In the genomic region with DNA sequence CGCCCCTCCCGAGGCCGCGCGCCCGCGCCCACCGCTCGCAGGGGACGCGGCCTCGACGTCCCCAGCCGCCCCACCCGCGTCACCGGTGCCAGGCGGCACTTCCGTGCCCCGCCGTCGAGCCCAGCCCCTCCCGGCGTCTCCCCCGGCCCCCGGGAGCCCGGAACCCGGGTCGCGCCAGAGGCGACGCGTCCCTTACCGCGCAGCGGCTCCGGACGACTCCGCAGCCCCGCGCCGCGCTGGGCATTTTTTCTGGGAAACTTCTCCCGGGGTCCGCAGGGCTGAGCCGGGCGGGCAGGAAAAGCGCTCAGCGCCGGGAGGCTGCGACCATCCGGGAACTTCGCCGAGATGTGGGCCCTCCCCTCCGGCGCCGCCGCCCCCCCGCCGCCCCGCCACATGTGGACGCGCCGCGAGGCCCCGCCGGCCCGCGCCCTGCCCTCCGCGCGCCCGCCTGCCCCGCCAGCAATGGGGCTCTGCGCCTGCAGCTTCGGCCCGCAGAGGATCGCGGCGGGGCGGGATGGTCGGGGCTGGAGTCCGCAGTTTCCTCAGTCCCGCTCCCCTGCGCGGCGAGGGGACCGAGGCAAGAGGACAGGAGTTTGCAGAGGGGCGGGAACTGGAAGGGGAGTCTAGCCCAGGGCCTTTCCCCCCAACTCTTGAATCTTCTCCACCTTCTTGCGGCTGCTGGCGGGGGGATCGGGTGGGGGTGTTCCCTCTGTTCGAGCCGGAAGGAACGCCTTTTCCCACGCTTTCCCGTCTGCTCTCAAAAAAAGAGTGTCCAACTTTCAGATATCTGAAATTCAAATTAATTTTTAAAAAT, we compare ENCODE assay signal across 8 cellular contexts.
DNase-seq lines count a peak whose midpoint lies in the region; ATAC-seq, FAIRE-seq and TF ChIP-seq lines count a peak whose summit lies in the region.

No MANE protein-coding gene starts in this region.

- no peaks in the 10 kb centered on the region for H3K9me3 Mint-ChIP-seq in astrocyte (ENCODE audit: unreplicated experiment)

- peaks cover 5 to 17% (median 17%) of the 10 kb centered on the region in 10 experiments; a peak in 14 of 20 replicates for H3K4me1 ChIP-seq in BLaER1 treated with 17β-estradiol and CSF1 and Interleukin-3, amounts not matched to agents 10 nM and 100 nM
- H3K4me1 ChIP-seq in astrocyte (ENCODE audit: insufficient read depth, low read length): peaks cover 10% of the 10 kb centered on the region

- peak overlapping the region; percentile 92 for H2AFZ ChIP-seq in astrocyte (ENCODE audit: low read depth, low read length)

- peak; percentile 54 for ATAC-seq in HG03442 (IDR thresholded peaks at IDR 0.05; ENCODE audit: unreplicated experiment)

- peak overlapping the region; percentile 65 to 78 (median 72) for H3K4me3 ChIP-seq in BLaER1 treated with 17β-estradiol and CSF1 and Interleukin-3, amounts not matched to agents 10 nM and 100 nM
- H3K4me3 ChIP-seq in astrocyte (ENCODE audit: insufficient read depth, low read depth, low read length): peak overlapping the region; percentile 90
- peak overlapping the region; percentile 67 for H3K4me3 ChIP-seq in retinal pigment epithelial cell (ENCODE audit: low read length)

- no peaks in the 10 kb centered on the region for H3K27me3 Mint-ChIP-seq in astrocyte (ENCODE audit: low read depth, unreplicated experiment)

- DNase-seq in GM19238 (ENCODE audit: insufficient read length, low spot score): peak; percentile 63
- DNase-seq in T-helper 2 cell: peak; percentile 36 to 74 (median 53)
- DNase-seq in astrocyte (ENCODE audit: low read depth): no peak
- peak in 49 of 51 donors; percentile 14 to 84 (median 58) for DNase-seq in hypothalamus (lab: John Stamatoyannopoulos, UW)
- DNase-seq in retinal pigment epithelial cell (ENCODE audit: low read depth): no peak
- DNase-seq in NCI-H2107 treated with DMSO at 0.1 percent for 48 hours (lab: John Stamatoyannopoulos, UW; ENCODE audit: unreplicated experiment): no peak

- H3K4me3 Mint-ChIP-seq in astrocyte (ENCODE audit: unreplicated experiment): peak overlapping the region; percentile 87

- peak overlapping the region in 10 of 11 experiments; percentile 4 to 44 (median 36); a peak in 15 of 22 replicates for H3K27ac ChIP-seq in BLaER1 treated with 17β-estradiol and CSF1 and Interleukin-3, amounts not matched to agents 10 nM and 100 nM
- peak overlapping the region; percentile 46 for H3K27ac ChIP-seq in astrocyte (ENCODE audit: low read depth, low read length)

- peaks cover 39% of the 10 kb centered on the region for H3K79me2 ChIP-seq in astrocyte (ENCODE audit: insufficient read depth, low read length)

- peaks cover 3% of the 10 kb centered on the region for H3K36me3 Mint-ChIP-seq in astrocyte (ENCODE audit: low read depth, unreplicated experiment)

- FAIRE-seq in astrocyte (lab: Jason Lieb, UNC): no peak

- H3K9me3 ChIP-seq in BLaER1 treated with 17β-estradiol and CSF1 and Interleukin-3, amounts not matched to agents 10 nM and 100 nM (replicated peaks in 1 of 11): no peaks in the 10 kb centered on the region
- no peaks in the 10 kb centered on the region for H3K9me3 ChIP-seq in astrocyte (ENCODE audit: insufficient read depth, low read depth, low read length)

- peak overlapping the region; percentile 64 to 80 (median 73) for H3K9ac ChIP-seq in BLaER1 treated with 17β-estradiol and CSF1 and Interleukin-3, amounts not matched to agents 10 nM and 100 nM
- peak overlapping the region; percentile 88 for H3K9ac ChIP-seq in astrocyte (ENCODE audit: low read length)

- peaks cover 5% of the 10 kb centered on the region for H3K4me1 Mint-ChIP-seq in astrocyte (ENCODE audit: low read depth, unreplicated experiment)

- TF ChIP-seq CTCF in astrocyte (IDR thresholded peaks at IDR 0.05; ENCODE audit: insufficient read depth, low read depth, low read length) (no peak), retinal pigment epithelial cell (conservative IDR thresholded peaks at IDR 0.05; ENCODE audit: low read depth, low read length) (no peak)

- peaks cover 0 to 9% (median 0%) of the 10 kb centered on the region in 11 experiments; a peak in 1 of 22 replicates for H4K20me1 ChIP-seq in BLaER1 treated with 17β-estradiol and CSF1 and Interleukin-3, amounts not matched to agents 10 nM and 100 nM
- H4K20me1 ChIP-seq in astrocyte (ENCODE audit: insufficient read depth, low read length): peaks cover 22% of the 10 kb centered on the region

- H3K4me2 ChIP-seq in BLaER1 treated with 17β-estradiol and CSF1 and Interleukin-3, amounts not matched to agents 10 nM and 100 nM: peak overlapping the region; percentile 87 to 99 (median 97)
- peak overlapping the region; percentile 93 for H3K4me2 ChIP-seq in astrocyte (ENCODE audit: low read length)

- H3K27ac Mint-ChIP-seq in astrocyte (ENCODE audit: unreplicated experiment): peak overlapping the region; percentile 80

- no peaks in the 10 kb centered on the region for H3K36me3 ChIP-seq in BLaER1 treated with 17β-estradiol and CSF1 and Interleukin-3, amounts not matched to agents 10 nM and 100 nM
- H3K36me3 ChIP-seq in astrocyte (ENCODE audit: insufficient read depth, low read length): no peaks in the 10 kb centered on the region

- H3K27me3 ChIP-seq in BLaER1 treated with 17β-estradiol and CSF1 and Interleukin-3, amounts not matched to agents 10 nM and 100 nM: peaks cover 51 to 68% (median 60%) of the 10 kb centered on the region in 11 experiments
- no peaks in the 10 kb centered on the region for H3K27me3 ChIP-seq in astrocyte (ENCODE audit: insufficient read depth, low read length)

Comparison
In these comparisons a context has a peak if more than half of its experiments do, and no peak if none do; other contexts are left out.
1. DNase-seq: peak in GM19238 (single experiment), T-helper 2 cell (5 of 5) and hypothalamus (49 of 51); none in astrocyte (single experiment), retinal pigment epithelial cell (single experiment) and NCI-H2107 treated with DMSO at 0.1 percent for 48 hours (single experiment).
2. Peak in every context shown above with its lines, with median percentiles within 50 percentile points of each other: H3K4me3 ChIP-seq.